Comparison of ENCODE assay signal across 13 cellular contexts in genomic region chr4:158825443-158826036, GRCh38. TPM values are rescaled to one million over a fixed set of nuclear protein-coding genes. Genes with fewer than 3 reads are reported as not detected.
DNase-seq lines count a peak whose midpoint lies in the region; ATAC-seq and TF ChIP-seq lines count a peak whose summit lies in the region.
"Had no signal": no experiment of that assay in that cellular context is flagged by ENCODE, and none has a peak within 500 bp of the region (broad histone marks: within the 10 kb centered on the region; RNA-seq: fewer than 3 reads in every experiment).

No MANE protein-coding gene starts in this region.

- peak; percentile 7 for ATAC-seq in GM18867 (IDR thresholded peaks at IDR 0.05; ENCODE audit: unreplicated experiment)
- ATAC-seq in HG03571 (IDR thresholded peaks at IDR 0.05; ENCODE audit: unreplicated experiment), result peak; percentile 4
- ATAC-seq in HG02852 (IDR thresholded peaks at IDR 0.05; ENCODE audit: unreplicated experiment), result no peak
- ATAC-seq: HCT116; naive thymus-derived CD8-positive, alpha-beta T cell had no signal

- peak overlapping the region; percentile 91 for H3K27ac Mint-ChIP-seq in progenitor cell of endocrine pancreas

- H3K27ac ChIP-seq in epithelial cell of prostate, result peak overlapping the region; percentile 63
- H3K27ac ChIP-seq: SJSA1 had no signal

- H3K4me1 Mint-ChIP-seq in progenitor cell of endocrine pancreas (ENCODE audit: low read depth), result peaks cover 62% of the 10 kb centered on the region

- no peaks in the 10 kb centered on the region for H3K9me3 Mint-ChIP-seq in progenitor cell of endocrine pancreas (ENCODE audit: low read depth)
- H3K9me3 Mint-ChIP-seq: naive thymus-derived CD8-positive, alpha-beta T cell had no signal

- DNase-seq in epithelial cell of prostate (ENCODE audit: low read depth, low spot score) (no peak), progenitor cell of endocrine pancreas (ENCODE audit: low spot score, unreplicated experiment) (no peak), DMS 273 (lab: John Stamatoyannopoulos, UW; ENCODE audit: unreplicated experiment) (no peak), NCI-H526 treated with DMSO at 0.1 percent for 48 hours (lab: John Stamatoyannopoulos, UW) (no peak), NCI-H1436 (lab: John Stamatoyannopoulos, UW) (no peak)
- DNase-seq: naive thymus-derived CD8-positive, alpha-beta T cell; NCI-H2107; stimulated activated CD4-positive, alpha-beta T cell treated with anti-CD3 and anti-CD28 coated beads, Interleukin-4, amount 100 ng/mL, for 1 hour had no signal

- peaks cover 10% of the 10 kb centered on the region for H3K36me3 Mint-ChIP-seq in progenitor cell of endocrine pancreas (ENCODE audit: insufficient read depth)

- H3K27me3 Mint-ChIP-seq in progenitor cell of endocrine pancreas, result no peaks in the 10 kb centered on the region

- peak overlapping the region; percentile 1 for H3K4me3 Mint-ChIP-seq in progenitor cell of endocrine pancreas (ENCODE audit: low read depth)

- TF ChIP-seq CTCF in progenitor cell of endocrine pancreas (IDR thresholded peaks at IDR 0.05; ENCODE audit: unreplicated experiment), result no peak

RNA-seq across cellular contexts. Expression of gene FNIP2, which starts 56.7 kb away (rescaled TPM):
- total RNA-seq in progenitor cell of endocrine pancreas, result 53.8 and 56.0 TPM in 2 replicates
